1 cellular context compared by ENCODE assay signal in the genomic region with DNA sequence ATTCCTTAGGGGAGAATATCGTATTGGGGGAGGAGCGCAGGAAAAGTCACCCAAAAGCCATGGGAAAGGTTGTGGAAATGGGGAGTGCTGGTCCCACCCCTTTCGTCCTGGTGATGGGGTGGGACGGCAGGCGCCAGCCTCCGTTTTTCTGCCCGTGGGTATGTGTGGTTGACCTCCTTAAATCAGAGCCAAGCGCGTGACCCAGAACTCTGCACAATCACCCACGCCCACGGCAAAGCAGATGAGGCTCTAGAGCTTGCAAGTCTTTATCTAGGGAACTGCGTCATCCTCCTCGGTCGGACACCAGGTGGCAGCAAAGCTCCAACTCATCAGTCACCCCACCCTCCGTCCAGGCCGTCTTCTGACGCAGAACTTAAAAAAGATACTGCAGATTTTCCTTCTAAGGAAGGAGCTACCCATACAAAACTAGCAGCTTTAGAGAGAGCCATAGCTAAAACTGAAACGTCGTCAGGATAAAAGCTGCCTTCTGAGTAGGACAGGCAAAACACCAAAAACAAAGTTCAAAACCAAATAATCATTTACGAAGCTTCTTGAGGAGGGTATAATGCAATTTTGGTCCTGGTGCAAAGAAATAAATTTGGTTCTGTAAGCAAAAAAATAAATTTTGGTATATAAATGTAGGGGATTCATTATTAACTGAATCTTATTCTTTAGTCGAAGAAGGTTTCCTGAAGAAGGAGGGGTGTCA.
TF ChIP-seq lines count a peak whose summit lies in the region.

No MANE protein-coding gene starts in this region.

TF ChIP-seq in HepG2, 621 proteins besides CTCF, POLR2A, EP300 and RAD21 (continued from another document and continues in another):
- TF ChIP-seq MZF1 (CRISPR knock-in tag; IDR thresholded peaks at IDR 0.05; ENCODE audit: borderline replicate concordance) (no peak), SUZ12 (IDR thresholded peaks at IDR 0.05; ENCODE audit: low read depth, low read length) (no peak), SIN3A (IDR thresholded peaks at IDR 0.05; ENCODE audit: borderline replicate concordance, low read depth, low read length) (no peak), U2AF2 (IDR thresholded peaks at IDR 0.05; ENCODE audit: low read depth, low read length) (no peak), HHEX (CRISPR knock-in tag; IDR thresholded peaks at IDR 0.05) (no peak), ZNF720 (CRISPR knock-in tag; IDR thresholded peaks at IDR 0.05) (no peak), ZNF788 (CRISPR knock-in tag; IDR thresholded peaks at IDR 0.05; ENCODE audit: borderline replicate concordance) (no peak), ZNF780A (CRISPR knock-in tag; IDR thresholded peaks at IDR 0.05) (no peak), YEATS4 (CRISPR knock-in tag; IDR thresholded peaks at IDR 0.05; ENCODE audit: borderline replicate concordance) (0 out of 2 replicates have a peak, but pooled peaks have one; percentile 23), ERF (CRISPR knock-in tag; IDR thresholded peaks at IDR 0.05) (peak; percentile 59; the same call in 1 of the 2 replicates), ARHGAP35 (CRISPR knock-in tag; IDR thresholded peaks at IDR 0.05; ENCODE audit: borderline replicate concordance) (no peak), NRL (CRISPR knock-in tag; IDR thresholded peaks at IDR 0.05; ENCODE audit: borderline replicate concordance) (peak; percentile 44; the same call in 1 of the 2 replicates), CEBPG (CRISPR knock-in tag; IDR thresholded peaks at IDR 0.05) (0 out of 2 replicates have a peak, but pooled peaks have one; percentile 10), KDM4B (CRISPR knock-in tag; IDR thresholded peaks at IDR 0.05) (no peak), SALL1 (CRISPR knock-in tag; IDR thresholded peaks at IDR 0.05) (peak; percentile 28; the same call in 1 of the 2 replicates), ZNF24 (IDR thresholded peaks at IDR 0.05) (no peak), KLF16 (CRISPR knock-in tag; IDR thresholded peaks at IDR 0.05) (peak in 1 of 2 experiments; percentile 38; a peak in 1 of 4 replicates), ZMYM4 (CRISPR knock-in tag; IDR thresholded peaks at IDR 0.05) (0 out of 2 replicates have a peak, but pooled peaks have one; percentile 12), HDAC1 (CRISPR knock-in tag; IDR thresholded peaks at IDR 0.05) (0 out of 2 replicates have a peak, but pooled peaks have one; percentile 27), ELF1 (CRISPR knock-in tag; IDR thresholded peaks at IDR 0.05) (no peak)
- TF ChIP-seq, protein P1, sequence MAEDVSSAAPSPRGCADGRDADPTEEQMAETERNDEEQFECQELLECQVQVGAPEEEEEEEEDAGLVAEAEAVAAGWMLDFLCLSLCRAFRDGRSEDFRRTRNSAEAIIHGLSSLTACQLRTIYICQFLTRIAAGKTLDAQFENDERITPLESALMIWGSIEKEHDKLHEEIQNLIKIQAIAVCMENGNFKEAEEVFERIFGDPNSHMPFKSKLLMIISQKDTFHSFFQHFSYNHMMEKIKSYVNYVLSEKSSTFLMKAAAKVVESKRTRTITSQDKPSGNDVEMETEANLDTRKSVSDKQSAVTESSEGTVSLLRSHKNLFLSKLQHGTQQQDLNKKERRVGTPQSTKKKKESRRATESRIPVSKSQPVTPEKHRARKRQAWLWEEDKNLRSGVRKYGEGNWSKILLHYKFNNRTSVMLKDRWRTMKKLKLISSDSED (CRISPR knock-in tag; IDR thresholded peaks at IDR 0.05), result no peak
- TF ChIP-seq, protein P2, sequence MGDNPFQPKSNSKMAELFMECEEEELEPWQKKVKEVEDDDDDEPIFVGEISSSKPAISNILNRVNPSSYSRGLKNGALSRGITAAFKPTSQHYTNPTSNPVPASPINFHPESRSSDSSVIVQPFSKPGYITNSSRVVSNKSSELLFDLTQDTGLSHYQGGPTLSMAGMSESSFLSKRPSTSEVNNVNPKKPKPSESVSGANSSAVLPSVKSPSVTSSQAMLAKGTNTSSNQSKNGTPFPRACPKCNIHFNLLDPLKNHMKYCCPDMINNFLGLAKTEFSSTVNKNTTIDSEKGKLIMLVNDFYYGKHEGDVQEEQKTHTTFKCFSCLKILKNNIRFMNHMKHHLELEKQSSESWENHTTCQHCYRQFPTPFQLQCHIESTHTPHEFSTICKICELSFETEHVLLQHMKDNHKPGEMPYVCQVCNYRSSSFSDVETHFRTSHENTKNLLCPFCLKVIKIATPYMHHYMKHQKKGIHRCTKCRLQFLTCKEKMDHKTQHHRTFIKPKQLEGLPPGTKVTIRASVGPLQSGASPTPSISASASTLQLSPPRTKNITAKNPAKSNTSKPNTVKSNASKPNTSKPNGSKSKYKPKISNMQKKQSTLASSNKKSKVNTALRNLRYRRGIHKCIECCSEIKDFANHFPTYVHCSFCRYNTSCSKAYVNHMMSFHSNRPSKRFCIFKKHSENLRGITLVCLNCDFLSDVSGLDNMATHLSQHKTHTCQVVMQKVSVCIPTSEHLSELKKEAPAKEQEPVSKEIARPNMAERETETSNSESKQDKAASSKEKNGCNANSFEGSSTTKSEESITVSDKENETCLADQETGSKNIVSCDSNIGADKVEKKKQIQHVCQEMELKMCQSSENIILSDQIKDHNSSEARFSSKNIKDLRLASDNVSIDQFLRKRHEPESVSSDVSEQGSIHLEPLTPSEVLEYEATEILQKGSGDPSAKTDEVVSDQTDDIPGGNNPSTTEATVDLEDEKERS (CRISPR knock-in tag; IDR thresholded peaks at IDR 0.05), result no peak
- TF ChIP-seq, protein P3, sequence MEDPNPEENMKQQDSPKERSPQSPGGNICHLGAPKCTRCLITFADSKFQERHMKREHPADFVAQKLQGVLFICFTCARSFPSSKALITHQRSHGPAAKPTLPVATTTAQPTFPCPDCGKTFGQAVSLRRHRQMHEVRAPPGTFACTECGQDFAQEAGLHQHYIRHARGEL (CRISPR knock-in tag; IDR thresholded peaks at IDR 0.05), result no peak
- TF ChIP-seq, protein P4, sequence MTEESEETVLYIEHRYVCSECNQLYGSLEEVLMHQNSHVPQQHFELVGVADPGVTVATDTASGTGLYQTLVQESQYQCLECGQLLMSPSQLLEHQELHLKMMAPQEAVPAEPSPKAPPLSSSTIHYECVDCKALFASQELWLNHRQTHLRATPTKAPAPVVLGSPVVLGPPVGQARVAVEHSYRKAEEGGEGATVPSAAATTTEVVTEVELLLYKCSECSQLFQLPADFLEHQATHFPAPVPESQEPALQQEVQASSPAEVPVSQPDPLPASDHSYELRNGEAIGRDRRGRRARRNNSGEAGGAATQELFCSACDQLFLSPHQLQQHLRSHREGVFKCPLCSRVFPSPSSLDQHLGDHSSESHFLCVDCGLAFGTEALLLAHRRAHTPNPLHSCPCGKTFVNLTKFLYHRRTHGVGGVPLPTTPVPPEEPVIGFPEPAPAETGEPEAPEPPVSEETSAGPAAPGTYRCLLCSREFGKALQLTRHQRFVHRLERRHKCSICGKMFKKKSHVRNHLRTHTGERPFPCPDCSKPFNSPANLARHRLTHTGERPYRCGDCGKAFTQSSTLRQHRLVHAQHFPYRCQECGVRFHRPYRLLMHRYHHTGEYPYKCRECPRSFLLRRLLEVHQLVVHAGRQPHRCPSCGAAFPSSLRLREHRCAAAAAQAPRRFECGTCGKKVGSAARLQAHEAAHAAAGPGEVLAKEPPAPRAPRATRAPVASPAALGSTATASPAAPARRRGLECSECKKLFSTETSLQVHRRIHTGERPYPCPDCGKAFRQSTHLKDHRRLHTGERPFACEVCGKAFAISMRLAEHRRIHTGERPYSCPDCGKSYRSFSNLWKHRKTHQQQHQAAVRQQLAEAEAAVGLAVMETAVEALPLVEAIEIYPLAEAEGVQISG (CRISPR knock-in tag; IDR thresholded peaks at IDR 0.05), result 0 out of 2 replicates have a peak, but pooled peaks have one; percentile 20
- TF ChIP-seq, protein P5, sequence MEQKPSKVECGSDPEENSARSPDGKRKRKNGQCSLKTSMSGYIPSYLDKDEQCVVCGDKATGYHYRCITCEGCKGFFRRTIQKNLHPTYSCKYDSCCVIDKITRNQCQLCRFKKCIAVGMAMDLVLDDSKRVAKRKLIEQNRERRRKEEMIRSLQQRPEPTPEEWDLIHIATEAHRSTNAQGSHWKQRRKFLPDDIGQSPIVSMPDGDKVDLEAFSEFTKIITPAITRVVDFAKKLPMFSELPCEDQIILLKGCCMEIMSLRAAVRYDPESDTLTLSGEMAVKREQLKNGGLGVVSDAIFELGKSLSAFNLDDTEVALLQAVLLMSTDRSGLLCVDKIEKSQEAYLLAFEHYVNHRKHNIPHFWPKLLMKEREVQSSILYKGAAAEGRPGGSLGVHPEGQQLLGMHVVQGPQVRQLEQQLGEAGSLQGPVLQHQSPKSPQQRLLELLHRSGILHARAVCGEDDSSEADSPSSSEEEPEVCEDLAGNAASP (CRISPR knock-in tag; IDR thresholded peaks at IDR 0.05; ENCODE audit: borderline replicate concordance), result 0 out of 2 replicates have a peak, but pooled peaks have one; percentile 22
- TF ChIP-seq, protein P6, sequence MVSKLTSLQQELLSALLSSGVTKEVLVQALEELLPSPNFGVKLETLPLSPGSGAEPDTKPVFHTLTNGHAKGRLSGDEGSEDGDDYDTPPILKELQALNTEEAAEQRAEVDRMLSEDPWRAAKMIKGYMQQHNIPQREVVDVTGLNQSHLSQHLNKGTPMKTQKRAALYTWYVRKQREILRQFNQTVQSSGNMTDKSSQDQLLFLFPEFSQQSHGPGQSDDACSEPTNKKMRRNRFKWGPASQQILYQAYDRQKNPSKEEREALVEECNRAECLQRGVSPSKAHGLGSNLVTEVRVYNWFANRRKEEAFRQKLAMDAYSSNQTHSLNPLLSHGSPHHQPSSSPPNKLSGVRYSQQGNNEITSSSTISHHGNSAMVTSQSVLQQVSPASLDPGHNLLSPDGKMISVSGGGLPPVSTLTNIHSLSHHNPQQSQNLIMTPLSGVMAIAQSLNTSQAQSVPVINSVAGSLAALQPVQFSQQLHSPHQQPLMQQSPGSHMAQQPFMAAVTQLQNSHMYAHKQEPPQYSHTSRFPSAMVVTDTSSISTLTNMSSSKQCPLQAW (CRISPR knock-in tag; IDR thresholded peaks at IDR 0.05), result 0 out of 2 replicates have a peak, but pooled peaks have one; percentile 37
- TF ChIP-seq, protein P7, sequence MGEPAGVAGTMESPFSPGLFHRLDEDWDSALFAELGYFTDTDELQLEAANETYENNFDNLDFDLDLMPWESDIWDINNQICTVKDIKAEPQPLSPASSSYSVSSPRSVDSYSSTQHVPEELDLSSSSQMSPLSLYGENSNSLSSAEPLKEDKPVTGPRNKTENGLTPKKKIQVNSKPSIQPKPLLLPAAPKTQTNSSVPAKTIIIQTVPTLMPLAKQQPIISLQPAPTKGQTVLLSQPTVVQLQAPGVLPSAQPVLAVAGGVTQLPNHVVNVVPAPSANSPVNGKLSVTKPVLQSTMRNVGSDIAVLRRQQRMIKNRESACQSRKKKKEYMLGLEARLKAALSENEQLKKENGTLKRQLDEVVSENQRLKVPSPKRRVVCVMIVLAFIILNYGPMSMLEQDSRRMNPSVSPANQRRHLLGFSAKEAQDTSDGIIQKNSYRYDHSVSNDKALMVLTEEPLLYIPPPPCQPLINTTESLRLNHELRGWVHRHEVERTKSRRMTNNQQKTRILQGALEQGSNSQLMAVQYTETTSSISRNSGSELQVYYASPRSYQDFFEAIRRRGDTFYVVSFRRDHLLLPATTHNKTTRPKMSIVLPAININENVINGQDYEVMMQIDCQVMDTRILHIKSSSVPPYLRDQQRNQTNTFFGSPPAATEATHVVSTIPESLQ (CRISPR knock-in tag; conservative IDR thresholded peaks at IDR 0.05), result no peak
- TF ChIP-seq, protein P8, sequence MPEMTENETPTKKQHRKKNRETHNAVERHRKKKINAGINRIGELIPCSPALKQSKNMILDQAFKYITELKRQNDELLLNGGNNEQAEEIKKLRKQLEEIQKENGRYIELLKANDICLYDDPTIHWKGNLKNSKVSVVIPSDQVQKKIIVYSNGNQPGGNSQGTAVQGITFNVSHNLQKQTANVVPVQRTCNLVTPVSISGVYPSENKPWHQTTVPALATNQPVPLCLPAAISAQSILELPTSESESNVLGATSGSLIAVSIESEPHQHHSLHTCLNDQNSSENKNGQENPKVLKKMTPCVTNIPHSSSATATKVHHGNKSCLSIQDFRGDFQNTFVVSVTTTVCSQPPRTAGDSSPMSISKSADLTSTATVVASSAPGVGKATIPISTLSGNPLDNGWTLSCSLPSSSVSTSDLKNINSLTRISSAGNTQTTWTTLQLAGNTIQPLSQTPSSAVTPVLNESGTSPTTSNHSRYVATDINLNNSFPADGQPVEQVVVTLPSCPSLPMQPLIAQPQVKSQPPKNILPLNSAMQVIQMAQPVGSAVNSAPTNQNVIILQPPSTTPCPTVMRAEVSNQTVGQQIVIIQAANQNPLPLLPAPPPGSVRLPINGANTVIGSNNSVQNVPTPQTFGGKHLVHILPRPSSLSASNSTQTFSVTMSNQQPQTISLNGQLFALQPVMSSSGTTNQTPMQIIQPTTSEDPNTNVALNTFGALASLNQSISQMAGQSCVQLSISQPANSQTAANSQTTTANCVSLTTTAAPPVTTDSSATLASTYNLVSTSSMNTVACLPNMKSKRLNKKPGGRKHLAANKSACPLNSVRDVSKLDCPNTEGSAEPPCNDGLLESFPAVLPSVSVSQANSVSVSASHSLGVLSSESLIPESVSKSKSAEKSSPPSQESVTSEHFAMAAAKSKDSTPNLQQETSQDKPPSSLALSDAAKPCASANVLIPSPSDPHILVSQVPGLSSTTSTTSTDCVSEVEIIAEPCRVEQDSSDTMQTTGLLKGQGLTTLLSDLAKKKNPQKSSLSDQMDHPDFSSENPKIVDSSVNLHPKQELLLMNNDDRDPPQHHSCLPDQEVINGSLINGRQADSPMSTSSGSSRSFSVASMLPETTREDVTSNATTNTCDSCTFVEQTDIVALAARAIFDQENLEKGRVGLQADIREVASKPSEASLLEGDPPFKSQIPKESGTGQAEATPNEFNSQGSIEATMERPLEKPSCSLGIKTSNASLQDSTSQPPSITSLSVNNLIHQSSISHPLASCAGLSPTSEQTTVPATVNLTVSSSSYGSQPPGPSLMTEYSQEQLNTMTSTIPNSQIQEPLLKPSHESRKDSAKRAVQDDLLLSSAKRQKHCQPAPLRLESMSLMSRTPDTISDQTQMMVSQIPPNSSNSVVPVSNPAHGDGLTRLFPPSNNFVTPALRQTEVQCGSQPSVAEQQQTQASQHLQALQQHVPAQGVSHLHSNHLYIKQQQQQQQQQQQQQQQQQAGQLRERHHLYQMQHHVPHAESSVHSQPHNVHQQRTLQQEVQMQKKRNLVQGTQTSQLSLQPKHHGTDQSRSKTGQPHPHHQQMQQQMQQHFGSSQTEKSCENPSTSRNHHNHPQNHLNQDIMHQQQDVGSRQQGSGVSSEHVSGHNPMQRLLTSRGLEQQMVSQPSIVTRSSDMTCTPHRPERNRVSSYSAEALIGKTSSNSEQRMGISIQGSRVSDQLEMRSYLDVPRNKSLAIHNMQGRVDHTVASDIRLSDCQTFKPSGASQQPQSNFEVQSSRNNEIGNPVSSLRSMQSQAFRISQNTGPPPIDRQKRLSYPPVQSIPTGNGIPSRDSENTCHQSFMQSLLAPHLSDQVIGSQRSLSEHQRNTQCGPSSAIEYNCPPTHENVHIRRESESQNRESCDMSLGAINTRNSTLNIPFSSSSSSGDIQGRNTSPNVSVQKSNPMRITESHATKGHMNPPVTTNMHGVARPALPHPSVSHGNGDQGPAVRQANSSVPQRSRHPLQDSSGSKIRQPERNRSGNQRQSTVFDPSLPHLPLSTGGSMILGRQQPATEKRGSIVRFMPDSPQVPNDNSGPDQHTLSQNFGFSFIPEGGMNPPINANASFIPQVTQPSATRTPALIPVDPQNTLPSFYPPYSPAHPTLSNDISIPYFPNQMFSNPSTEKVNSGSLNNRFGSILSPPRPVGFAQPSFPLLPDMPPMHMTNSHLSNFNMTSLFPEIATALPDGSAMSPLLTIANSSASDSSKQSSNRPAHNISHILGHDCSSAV (CRISPR knock-in tag; IDR thresholded peaks at IDR 0.05; ENCODE audit: borderline replicate concordance), result no peak
- TF ChIP-seq, protein P9, sequence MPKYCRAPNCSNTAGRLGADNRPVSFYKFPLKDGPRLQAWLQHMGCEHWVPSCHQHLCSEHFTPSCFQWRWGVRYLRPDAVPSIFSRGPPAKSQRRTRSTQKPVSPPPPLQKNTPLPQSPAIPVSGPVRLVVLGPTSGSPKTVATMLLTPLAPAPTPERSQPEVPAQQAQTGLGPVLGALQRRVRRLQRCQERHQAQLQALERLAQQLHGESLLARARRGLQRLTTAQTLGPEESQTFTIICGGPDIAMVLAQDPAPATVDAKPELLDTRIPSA (CRISPR knock-in tag; IDR thresholded peaks at IDR 0.05; ENCODE audit: borderline replicate concordance), result no peak
